ENCODE assay signal across 11 cellular contexts in genomic region chr9:34374905-34375552, GRCh38. TPM values are rescaled to one million over a fixed set of nuclear protein-coding genes. Genes with fewer than 3 reads are reported as not detected.
A peak's percentile ranks its signal among the peaks of the same experiment; 100 is the strongest.
DNase-seq lines count a peak whose midpoint lies in the region; ATAC-seq and TF ChIP-seq lines count a peak whose summit lies in the region.
"Had no signal": no experiment of that assay in that cellular context is flagged by ENCODE, and none has a peak within 500 bp of the region (broad histone marks: within the 10 kb centered on the region; RNA-seq: fewer than 3 reads in every experiment).

No MANE protein-coding gene starts in this region.

- peak overlapping the region; percentile 84 for H3K4me3 Mint-ChIP-seq in activated T-cell treated with anti-CD3 and anti-CD28 coated beads, Interleukin-2, amount 50 U/mL, for 4 hours
- H3K4me3 Mint-ChIP-seq in immature natural killer cell, result peak overlapping the region; percentile 90 to 95 (median 92)

- no peak for ATAC-seq in activated T-cell treated with anti-CD3 and anti-CD28 coated beads, Interleukin-2, amount 50 U/mL, for 4 hours
- ATAC-seq in HG03097 (IDR thresholded peaks at IDR 0.05; ENCODE audit: low FRiP score, unreplicated experiment), result no peak
- ATAC-seq in HG03342 (IDR thresholded peaks at IDR 0.05; ENCODE audit: unreplicated experiment), result no peak

- H3K4me3 ChIP-seq in transverse colon, result peak overlapping the region in 3 of 4 donors; percentile 56 to 85 (median 69)

- peak in 2 of 5 experiments; percentile 33 to 37 for TF ChIP-seq CTCF in transverse colon (IDR thresholded peaks at IDR 0.05)

- H3K27ac Mint-ChIP-seq in immature natural killer cell, result peak overlapping the region in 5 of 6 donors; percentile 9 to 94 (median 64)

- TF ChIP-seq POLR2A in transverse colon (IDR thresholded peaks at IDR 0.05), result peak; percentile 92

- 50 to 60% methylated on average over 2 to 5 of the region's 5 CpGs for WGBS in transverse colon (ENCODE audit: low coverage in 1 of 2), 2 donors

- peak overlapping the region; percentile 90 to 95 (median 91) for H3K27ac ChIP-seq in transverse colon

- peaks cover 26% of the 10 kb centered on the region for H3K4me1 Mint-ChIP-seq in activated T-cell treated with anti-CD3 and anti-CD28 coated beads, Interleukin-2, amount 50 U/mL, for 4 hours (ENCODE audit: low read depth)
- H3K4me1 Mint-ChIP-seq in immature natural killer cell, result peaks cover 31 to 35% of the 10 kb centered on the region in 2 donors

- no peaks in the 10 kb centered on the region for H3K36me3 Mint-ChIP-seq in activated T-cell treated with anti-CD3 and anti-CD28 coated beads, Interleukin-2, amount 50 U/mL, for 4 hours (ENCODE audit: insufficient read depth)
- peaks cover 0 to 4% (median 0%) of the 10 kb centered on the region in 3 donors for H3K36me3 Mint-ChIP-seq in immature natural killer cell

- H3K9me3 Mint-ChIP-seq in activated T-cell treated with anti-CD3 and anti-CD28 coated beads, Interleukin-2, amount 50 U/mL, for 4 hours, result no peaks in the 10 kb centered on the region
- H3K9me3 Mint-ChIP-seq in immature natural killer cell, result no peaks in the 10 kb centered on the region

- no peaks in the 10 kb centered on the region for H3K9me3 ChIP-seq in transverse colon

- peak; percentile 36 for TF ChIP-seq EP300 in transverse colon (IDR thresholded peaks at IDR 0.05; ENCODE audit: low read depth)

- intact Hi-C loops in transverse colon (cut with DNase I; ENCODE audit: low total_unique reads), result no loop called here

- no peaks in the 10 kb centered on the region for H3K27me3 Mint-ChIP-seq in activated T-cell treated with anti-CD3 and anti-CD28 coated beads, Interleukin-2, amount 50 U/mL, for 4 hours (ENCODE audit: low read depth)
- peaks cover 1 to 7% (median 4%) of the 10 kb centered on the region in 3 donors for H3K27me3 Mint-ChIP-seq in immature natural killer cell (ENCODE audit: low read depth in 3 of 3)

- H3K27me3 ChIP-seq in transverse colon, result no peaks in the 10 kb centered on the region

- H3K36me3 ChIP-seq in transverse colon, result peaks cover 0 to 25% (median 5%) of the 10 kb centered on the region in 4 donors

- peaks cover 9 to 34% (median 28%) of the 10 kb centered on the region in 4 donors for H3K4me1 ChIP-seq in transverse colon

- in situ Hi-C loops in transverse colon (cut with MboI; ENCODE audit: low pct_ligation_motif_present in 1 of 4, low pct_unique_long_range_greater_than_20kb in 1 of 4, low sequenced_read_pairs in 3 of 4), result no loop called here

- no peak for DNase-seq in activated T-cell treated with anti-CD3 and anti-CD28 coated beads, Interleukin-2, amount 50 U/mL, for 4 hours
- DNase-seq in activated T-cell treated with anti-CD3 and anti-CD28 coated beads, Interleukin-2, amount 50 U/mL, for 1 hour, result no peak
- DNase-seq in SW480 (ENCODE audit: low spot score) (peak; percentile 36), immature natural killer cell (no peak), transverse colon (peak; percentile 87)
- DNase-seq in stimulated activated CD4-positive, alpha-beta T cell treated with anti-CD3 and anti-CD28 coated beads, Interleukin-1b, Interleukin-23, amount 100 ng/mL, for 48 hours, result no peak
- DNase-seq: activated gamma-delta T cell treated with Interleukin-2 at 50 U/mL for 16 hours, COR-L47, NCI-H226 had no signal

RNA-seq across cellular contexts. Expression of gene MYORG, which starts 1.7 kb away (rescaled TPM):
- 1 to 10 TPM in 1 of 3 donors, under 1 TPM in 2; 0.60 to 1.8 (median 0.87) TPM for total RNA-seq in activated T-cell treated with anti-CD3 and anti-CD28 coated beads, Interleukin-2, amount 50 U/mL, for 4 hours
- under 1 TPM in 2 of 3 donors, not detected in 1; 0.30 to 0.69 TPM for polyA plus RNA-seq in immature natural killer cell
- total RNA-seq in transverse colon, result 100 to 1,000 TPM in 1 of 4 donors, 10 to 100 TPM in 3; 42.0 to 113 (median 66.3) TPM

RNA-seq across cellular contexts. Expression of gene NUDT2, which starts 45.7 kb away (rescaled TPM):
- 10 to 100 TPM; 23.5 to 27.9 (median 25.9) TPM for total RNA-seq in activated T-cell treated with anti-CD3 and anti-CD28 coated beads, Interleukin-2, amount 50 U/mL, for 4 hours
- polyA plus RNA-seq in immature natural killer cell, result 10 to 100 TPM; 24.3 to 35.4 (median 27.6) TPM
- total RNA-seq in transverse colon, result 10 to 100 TPM in 2 of 4 donors, 1 to 10 TPM in 2; 1.4 to 31.0 (median 9.7) TPM

RNA-seq across cellular contexts. Expression of gene KIF24, which starts 46.0 kb away (rescaled TPM):
- 1 to 10 TPM; 2.2 to 2.6 (median 2.5) TPM for total RNA-seq in activated T-cell treated with anti-CD3 and anti-CD28 coated beads, Interleukin-2, amount 50 U/mL, for 4 hours
- polyA plus RNA-seq in immature natural killer cell, result under 1 TPM in 1 of 3 donors, not detected in 2; 0.25 TPM
- 1 to 10 TPM in 2 of 4 donors, under 1 TPM in 2; 0.37 to 6.8 (median 1.1) TPM for total RNA-seq in transverse colon

Comparison
In these comparisons a context has a peak if more than half of its experiments do, and no peak if none do; other contexts are left out.
1. DNase-seq: peak in SW480 (single experiment) and transverse colon (single experiment); none in activated T-cell treated with anti-CD3 and anti-CD28 coated beads, Interleukin-2, amount 50 U/mL, for 4 hours (single experiment), activated T-cell treated with anti-CD3 and anti-CD28 coated beads, Interleukin-2, amount 50 U/mL, for 1 hour (single experiment), immature natural killer cell (0 of 3) and stimulated activated CD4-positive, alpha-beta T cell treated with anti-CD3 and anti-CD28 coated beads, Interleukin-1b, Interleukin-23, amount 100 ng/mL, for 48 hours (single experiment).
2. RNA of gene MYORG, which starts 1.7 kb away (total RNA-seq): 42.0 to 113 TPM in transverse colon; 0.60 to 1.8 TPM in activated T-cell treated with anti-CD3 and anti-CD28 coated beads, Interleukin-2, amount 50 U/mL, for 4 hours; every median in the first group is over 10 times any median in the second.